In the genomic region with DNA sequence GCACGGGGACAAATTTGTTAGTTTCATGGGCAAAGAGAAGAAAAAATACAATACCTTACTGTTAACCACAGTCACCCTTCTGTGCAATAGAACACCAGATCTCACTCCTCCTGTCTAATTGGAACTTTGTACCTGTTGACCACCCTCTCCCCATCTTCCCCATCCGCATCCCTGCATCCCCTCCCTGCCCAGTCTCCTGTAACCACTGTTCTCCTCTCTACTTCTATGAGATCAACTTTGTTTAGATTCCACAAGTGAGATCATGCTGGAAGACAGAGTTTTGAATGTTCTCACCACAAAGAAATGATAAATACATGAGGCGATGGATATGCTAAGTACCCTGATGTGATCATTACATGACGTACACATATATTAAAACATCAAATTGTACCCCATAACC, we compare ENCODE assay signal across 11 cellular contexts.
DNase-seq lines count a peak whose midpoint lies in the region; ATAC-seq and TF ChIP-seq lines count a peak whose summit lies in the region.
"Had no signal": no experiment of that assay in that cellular context is flagged by ENCODE, and none has a peak within 500 bp of the region (broad histone marks: within the 10 kb centered on the region; RNA-seq: fewer than 3 reads in every experiment).

No MANE protein-coding gene starts in this region.

- TF ChIP-seq CTCF in astrocyte of the spinal cord (IDR thresholded peaks at IDR 0.05; ENCODE audit: low read depth, low read length), result no peak

- in situ Hi-C loops in astrocyte of the spinal cord (cut with HindIII; ENCODE audit: low sequenced_read_pairs), result no loop called here

- peak; percentile 22 for DNase-seq in AG08395 (ENCODE audit: low spot score)
- peak; percentile 22 for DNase-seq in HS-5 (ENCODE audit: low read depth)
- DNase-seq in astrocyte of the spinal cord (ENCODE audit: low read depth, low spot score), result peak; percentile 88
- DNase-seq in kidney glomerular epithelial cell (lab: John Stamatoyannopoulos, UW), result peak; percentile 57
- no peak for DNase-seq in putamen (ENCODE audit: low spot score)
- no peak for DNase-seq in NK-92 treated with Interleukin-12 subunit alpha and Interleukin-12 subunit beta, amount 100 ng/mL, for 24 hours (lab: John Stamatoyannopoulos, UW)
- DNase-seq in amygdala (lab: John Stamatoyannopoulos, UW), result no peak
- DNase-seq: COR-L47, heart right ventricle had no signal

- H3K4me3 ChIP-seq in astrocyte of the spinal cord (ENCODE audit: low read depth, low read length), result no peak overlapping the region
- H3K4me3 ChIP-seq: heart right ventricle, right atrium auricular region had no signal

- ATAC-seq in GM18861 (IDR thresholded peaks at IDR 0.05; ENCODE audit: unreplicated experiment), result no peak

Comparison
In these comparisons a context has a peak if more than half of its experiments do, and no peak if none do; other contexts are left out.
1. DNase-seq: peak in AG08395 (single experiment), HS-5 (single experiment), astrocyte of the spinal cord (single experiment) and kidney glomerular epithelial cell (single experiment); none in putamen (single experiment), NK-92 treated with Interleukin-12 subunit alpha and Interleukin-12 subunit beta, amount 100 ng/mL, for 24 hours (single experiment) and amygdala (0 of 56).